In the genomic region with DNA sequence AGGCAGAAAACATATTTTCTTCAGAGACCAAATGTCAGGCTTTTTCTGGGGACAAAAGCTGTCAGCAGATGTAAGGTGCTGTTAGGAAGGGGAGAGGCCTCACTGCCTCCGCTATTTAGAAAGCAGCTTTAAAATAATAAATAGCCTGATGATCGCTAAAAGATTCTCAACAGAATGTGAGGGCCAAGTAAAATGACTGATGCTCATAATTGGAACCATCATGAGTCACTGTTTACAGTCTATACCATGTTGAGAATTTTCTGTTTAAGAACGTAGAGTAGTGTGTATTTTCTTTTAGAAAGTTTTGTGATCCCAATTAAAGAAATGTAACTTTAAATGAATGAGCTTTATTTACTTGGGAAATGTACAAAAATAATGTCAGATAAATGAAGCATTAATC, we compare ENCODE assay signal across 1 cellular context.
TF ChIP-seq lines count a peak whose summit lies in the region.

No MANE protein-coding gene starts in this region.

TF ChIP-seq in IMR-90, 13 proteins besides CTCF, POLR2A, EP300 and RAD21 (continued from another document):
- TF ChIP-seq, protein P1, sequence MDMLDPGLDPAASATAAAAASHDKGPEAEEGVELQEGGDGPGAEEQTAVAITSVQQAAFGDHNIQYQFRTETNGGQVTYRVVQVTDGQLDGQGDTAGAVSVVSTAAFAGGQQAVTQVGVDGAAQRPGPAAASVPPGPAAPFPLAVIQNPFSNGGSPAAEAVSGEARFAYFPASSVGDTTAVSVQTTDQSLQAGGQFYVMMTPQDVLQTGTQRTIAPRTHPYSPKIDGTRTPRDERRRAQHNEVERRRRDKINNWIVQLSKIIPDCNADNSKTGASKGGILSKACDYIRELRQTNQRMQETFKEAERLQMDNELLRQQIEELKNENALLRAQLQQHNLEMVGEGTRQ (IDR thresholded peaks at IDR 0.05; ENCODE audit: low read depth, low read length), result no peak
- TF ChIP-seq CHD1 (IDR thresholded peaks at IDR 0.05; ENCODE audit: low read depth, low read length) (no peak), MXI1 (IDR thresholded peaks at IDR 0.05; ENCODE audit: borderline replicate concordance, low read depth, low read length) (no peak), BHLHE40 (IDR thresholded peaks at IDR 0.05; ENCODE audit: low read depth, low read length) (no peak), MAZ (IDR thresholded peaks at IDR 0.05; ENCODE audit: borderline replicate concordance, low read depth, low read length) (no peak)
- TF ChIP-seq, protein P2, sequence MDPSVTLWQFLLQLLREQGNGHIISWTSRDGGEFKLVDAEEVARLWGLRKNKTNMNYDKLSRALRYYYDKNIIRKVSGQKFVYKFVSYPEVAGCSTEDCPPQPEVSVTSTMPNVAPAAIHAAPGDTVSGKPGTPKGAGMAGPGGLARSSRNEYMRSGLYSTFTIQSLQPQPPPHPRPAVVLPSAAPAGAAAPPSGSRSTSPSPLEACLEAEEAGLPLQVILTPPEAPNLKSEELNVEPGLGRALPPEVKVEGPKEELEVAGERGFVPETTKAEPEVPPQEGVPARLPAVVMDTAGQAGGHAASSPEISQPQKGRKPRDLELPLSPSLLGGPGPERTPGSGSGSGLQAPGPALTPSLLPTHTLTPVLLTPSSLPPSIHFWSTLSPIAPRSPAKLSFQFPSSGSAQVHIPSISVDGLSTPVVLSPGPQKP (IDR thresholded peaks at IDR 0.05; ENCODE audit: borderline replicate concordance, low read depth, low read length), result no peak
